ENCODE assay signal across 40 cellular contexts in genomic region chr3:49955636-49956035, GRCh38. TPM values are rescaled to one million over a fixed set of nuclear protein-coding genes. Genes with fewer than 3 reads are reported as not detected.
"Had no signal": no experiment of that assay in that cellular context is flagged by ENCODE, and none has a peak within 500 bp of the region (broad histone marks: within the 10 kb centered on the region; RNA-seq: fewer than 3 reads in every experiment).

No MANE protein-coding gene starts in this region.

- H3K9me3 ChIP-seq: ascending aorta had no signal

- H3K27me3 Mint-ChIP-seq: activated B cell treated with CpG ODN at 0.5 μM for 24 hours; activated CD4-positive, alpha-beta memory T cell treated with anti-CD3 and anti-CD28 coated beads for 36 hours; activated naive CD4-positive, alpha-beta T cell treated with anti-CD3 and anti-CD28 coated beads, Interleukin-2, amount 50 U/mL, for 24 hours; activated naive CD8-positive, alpha-beta T cell treated with anti-CD3 and anti-CD28 coated beads, Interleukin-2, amount 10 ng/mL, durations not matched to agents 7 days and 5 days; activated T-helper 17 cell treated with anti-CD3 and anti-CD28 coated beads, Interleukin-2, amount 50 U/mL, for 72 hours had no signal

- H3K36me3 ChIP-seq: ascending aorta, cardiac muscle cell had no signal

- DNase-seq: activated B cell treated with CpG ODN at 0.5 μM for 24 hours; activated CD4-positive, alpha-beta memory T cell treated with anti-CD3 and anti-CD28 coated beads for 36 hours; activated CD4-positive, alpha-beta T cell treated with anti-CD3 and anti-CD28 coated beads for 4 hours; activated CD4-positive, alpha-beta T cell treated with anti-CD3 and anti-CD28 coated beads, Interleukin-2, amount 50 U/mL, for 1 hour; activated CD4-positive, CD25-positive, alpha-beta regulatory T cell treated with anti-CD3 and anti-CD28 coated beads, Interleukin-2, amount 50 U/mL, for 72 hours; activated CD8-positive, alpha-beta memory T cell treated with anti-CD3 and anti-CD28 coated beads, Interleukin-2, amount 50 U/mL, for 4 hours; activated gamma-delta T cell; activated naive CD4-positive, alpha-beta T cell treated with Interleukin-2 at 50 U/mL for 16 hours; activated naive CD8-positive, alpha-beta T cell treated with anti-CD3 and anti-CD28 coated beads, Interleukin-2, amount 10 ng/mL, durations not matched to agents 7 days and 5 days; activated T-cell treated with anti-CD3 and anti-CD28 coated beads for 4 hours; activated T-cell treated with anti-CD3 and anti-CD28 coated beads, Interleukin-2, amount 50 U/mL, for 48 hours; amygdala; Kasumi-1; MM.1S; MV-4-11; NCI-H1092 treated with DMSO at 0.1 percent for 48 hours; NCI-H1417; NCI-H146; NCI-H187; NCI-H2029 treated with DMSO at 0.1 percent for 48 hours; NCI-H2107; NCI-H2171; NCI-H510A; NCI-H526; NCI-H748 treated with DMSO at 0.1 percent for 48 hours; NK-92 treated with Interleukin-12 subunit alpha and Interleukin-12 subunit beta, amount 100 ng/mL, for 24 hours; PC-9; SIG-M5; SW 1271; T-helper 1 cell; T-helper 9 cell had no signal

- H3K4me3 ChIP-seq: ascending aorta, cardiac muscle cell, PC-9 had no signal

- H3K4me3 Mint-ChIP-seq: activated B cell treated with CpG ODN at 0.5 μM for 24 hours; activated CD4-positive, alpha-beta memory T cell treated with anti-CD3 and anti-CD28 coated beads for 36 hours; activated naive CD4-positive, alpha-beta T cell treated with anti-CD3 and anti-CD28 coated beads, Interleukin-2, amount 50 U/mL, for 24 hours; activated naive CD8-positive, alpha-beta T cell treated with anti-CD3 and anti-CD28 coated beads, Interleukin-2, amount 10 ng/mL, durations not matched to agents 7 days and 5 days; activated T-helper 17 cell treated with anti-CD3 and anti-CD28 coated beads, Interleukin-2, amount 50 U/mL, for 72 hours had no signal

- H3K27ac ChIP-seq: ascending aorta, cardiac muscle cell, PC-9, RWPE1, VCaP had no signal

- ATAC-seq: activated T-helper 17 cell treated with anti-CD3 and anti-CD28 coated beads, Interleukin-2, amount 50 U/mL, for 72 hours; Right ventricle myocardium inferior; SK-N-SH treated with all-trans-retinoic acid at 6 μM for 48 hours had no signal

- H3K9me3 Mint-ChIP-seq: activated B cell treated with CpG ODN at 0.5 μM for 24 hours; activated CD4-positive, alpha-beta memory T cell treated with anti-CD3 and anti-CD28 coated beads for 36 hours; activated naive CD4-positive, alpha-beta T cell treated with anti-CD3 and anti-CD28 coated beads, Interleukin-2, amount 50 U/mL, for 24 hours; activated naive CD8-positive, alpha-beta T cell treated with anti-CD3 and anti-CD28 coated beads, Interleukin-2, amount 10 ng/mL, durations not matched to agents 7 days and 5 days; activated T-helper 17 cell treated with anti-CD3 and anti-CD28 coated beads, Interleukin-2, amount 50 U/mL, for 72 hours had no signal

- H3K27ac Mint-ChIP-seq: activated B cell treated with CpG ODN at 0.5 μM for 24 hours; activated CD4-positive, alpha-beta memory T cell treated with anti-CD3 and anti-CD28 coated beads for 36 hours; activated naive CD4-positive, alpha-beta T cell treated with anti-CD3 and anti-CD28 coated beads, Interleukin-2, amount 50 U/mL, for 24 hours; activated naive CD8-positive, alpha-beta T cell treated with anti-CD3 and anti-CD28 coated beads, Interleukin-2, amount 10 ng/mL, durations not matched to agents 7 days and 5 days; activated T-helper 17 cell treated with anti-CD3 and anti-CD28 coated beads, Interleukin-2, amount 50 U/mL, for 72 hours had no signal

RNA-seq across cellular contexts. Expression of gene MST1R, which starts 52.0 kb away (rescaled TPM):
- total RNA-seq: ascending aorta, SK-MEL-5 had no signal
